In the genomic region with DNA sequence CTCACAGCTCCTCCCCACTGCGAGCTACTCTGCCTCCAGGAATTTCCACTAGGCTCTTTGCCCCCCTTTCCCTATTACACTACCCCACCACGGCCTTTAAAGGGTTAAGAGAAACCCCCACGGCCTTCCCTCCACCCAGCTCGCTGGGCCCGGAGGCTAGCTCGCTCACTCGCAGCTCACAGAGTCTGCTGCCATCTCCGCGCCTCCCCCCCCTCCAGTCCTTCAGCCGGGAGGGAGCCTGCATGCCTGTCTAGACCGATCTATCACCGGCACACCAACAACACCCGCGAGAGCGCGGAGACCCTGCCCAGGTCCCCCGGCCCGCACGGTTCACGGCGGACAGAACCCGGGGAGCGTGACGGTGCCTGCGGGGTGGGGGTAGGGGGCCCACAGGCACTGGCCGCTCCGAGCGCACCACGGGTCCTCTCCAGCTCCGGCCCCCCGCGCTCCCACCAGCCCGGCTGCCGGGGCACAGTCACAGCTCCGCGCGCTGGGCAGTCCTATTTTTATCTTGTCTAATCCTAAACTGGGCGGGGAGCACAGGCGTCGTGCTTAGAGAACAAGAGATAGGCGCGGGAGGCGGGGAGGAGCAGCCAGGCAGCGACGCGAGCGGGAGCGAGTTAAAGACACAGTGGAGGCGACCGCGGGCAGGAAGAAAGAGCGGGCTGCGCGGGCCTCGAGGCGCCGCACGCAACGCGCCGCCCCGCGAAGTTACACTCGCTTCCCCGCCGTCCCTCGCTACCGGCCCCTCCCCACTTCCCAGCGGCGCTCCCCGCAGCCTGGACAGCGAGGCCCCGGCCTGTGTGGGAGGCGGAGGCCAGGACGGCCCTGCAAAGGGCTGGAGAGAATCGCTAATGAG, we compare ENCODE assay signal across 8 cellular contexts. TPM values are rescaled to one million over a fixed set of nuclear protein-coding genes. Genes with fewer than 3 reads are reported as not detected.
DNase-seq lines count a peak whose midpoint lies in the region; ATAC-seq, FAIRE-seq and TF ChIP-seq lines count a peak whose summit lies in the region.

No MANE protein-coding gene starts in this region.

- H3K9me3 ChIP-seq in OCI-LY1 (ENCODE audit: low read length) (no peaks in the 10 kb centered on the region), keratinocyte (ENCODE audit: control insufficient read depth, low read depth, low read length) (no peaks in the 10 kb centered on the region)

- H2AFZ ChIP-seq in OCI-LY1 (ENCODE audit: low read length) (no peak overlapping the region), keratinocyte (ENCODE audit: control insufficient read depth, low read length) (no peak overlapping the region)

- H3K9me2 ChIP-seq in OCI-LY1 (ENCODE audit: low read depth, low read length) = no peaks in the 10 kb centered on the region

- dilution Hi-C loops in keratinocyte (cut with MboI; ENCODE audit: extremely low pct_ligation_motif_present, low sequenced_read_pairs) = no loop called here

- peaks cover 57% of the 10 kb centered on the region for H3K4me1 ChIP-seq in OCI-LY1 (ENCODE audit: insufficient read depth, low read length, severe bottlenecking)
- H3K4me1 ChIP-seq in keratinocyte (ENCODE audit: control insufficient read depth, extremely low read depth, insufficient read depth, low read length) = peaks cover 7% of the 10 kb centered on the region

- FAIRE-seq in keratinocyte (lab: Jason Lieb, UNC) = no peak

- peak overlapping the region; percentile 72 for H3K4me2 ChIP-seq in OCI-LY1 (ENCODE audit: low read length)
- peak overlapping the region; percentile 46 for H3K4me2 ChIP-seq in keratinocyte (ENCODE audit: control insufficient read depth, extremely low read depth, insufficient read depth, low read depth, low read length)

- no peak for TF ChIP-seq CTCF in GM06990 (IDR thresholded peaks at IDR 0.05; ENCODE audit: insufficient read depth, low read length, poor library complexity, severe bottlenecking)
- no peak for TF ChIP-seq CTCF in OCI-LY1 (IDR thresholded peaks at IDR 0.05; ENCODE audit: low read length)
- no peak for TF ChIP-seq CTCF in brain microvascular endothelial cell (IDR thresholded peaks at IDR 0.05; ENCODE audit: low read depth, low read length, missing control alignments)
- no peak for TF ChIP-seq CTCF in keratinocyte (optimal IDR thresholded peaks at IDR 0.05 in 1 of 3, IDR thresholded peaks at IDR 0.05 in 1 of 3, conservative IDR thresholded peaks at IDR 0.05 in 1 of 3; ENCODE audit: extremely low read depth in 1 of 3, insufficient read depth in 2 of 3, low read length in 3 of 3)

- H3K4me3 ChIP-seq in GM06990 (replicated peaks; ENCODE audit: low read depth, low read length) (peak overlapping the region; percentile 70), OCI-LY1 (ENCODE audit: low read depth, low read length, poor library complexity, severe bottlenecking) (peak overlapping the region; percentile 77), brain microvascular endothelial cell (ENCODE audit: low read depth, low read length) (peak overlapping the region; percentile 59), keratinocyte (ENCODE audit: control insufficient read depth in 2 of 3, extremely low read depth in 1 of 3, insufficient read depth in 2 of 3, low read depth in 1 of 3, low read length in 3 of 3) (peak overlapping the region; percentile 46 to 62 (median 53))

- in situ Hi-C loops in brain microvascular endothelial cell (cut with HindIII; ENCODE audit: low pct_ligation_motif_present, low sequenced_read_pairs) = no loop called here

- H3K36me3 ChIP-seq in GM06990 (ENCODE audit: control insufficient read depth, insufficient read depth, low read length) (no peaks in the 10 kb centered on the region), OCI-LY1 (ENCODE audit: insufficient read depth, low read length) (peaks cover 6% of the 10 kb centered on the region; the same call in 1 of the 2 replicates), brain microvascular endothelial cell (replicated peaks) (no peaks in the 10 kb centered on the region), keratinocyte (ENCODE audit: control insufficient read depth in 2 of 2, extremely low read depth in 1 of 2, insufficient read depth in 2 of 2, low read length in 2 of 2) (no peaks in the 10 kb centered on the region)

- H3K9me1 ChIP-seq in keratinocyte (ENCODE audit: control insufficient read depth, extremely low read depth, insufficient read depth, low read length) = no peaks in the 10 kb centered on the region

- H3K27me3 ChIP-seq in GM06990 (replicated peaks; ENCODE audit: control insufficient read depth, insufficient read depth, low read length) = no peaks in the 10 kb centered on the region
- H3K27me3 ChIP-seq in OCI-LY1 (ENCODE audit: insufficient read depth, low read length) = no peaks in the 10 kb centered on the region
- no peaks in the 10 kb centered on the region for H3K27me3 ChIP-seq in brain microvascular endothelial cell (replicated peaks)
- peaks cover 26% of the 10 kb centered on the region for H3K27me3 ChIP-seq in keratinocyte (ENCODE audit: control insufficient read depth, extremely low read depth, insufficient read depth, low read length)

- DNase-seq in GM06990 (ENCODE audit: extremely low read depth, insufficient read length) (no peak), brain microvascular endothelial cell (no peak), keratinocyte (ENCODE audit: low read depth, low spot score) (no peak)
- DNase-seq in stimulated activated CD4-positive, alpha-beta T cell treated with anti-CD3 and anti-CD28 coated beads, Interleukin-4, amount 100 ng/mL, for 24 hours = peak; percentile 22

- H4K20me1 ChIP-seq in OCI-LY1 (ENCODE audit: insufficient read depth, low read length) = no peaks in the 10 kb centered on the region
- no peaks in the 10 kb centered on the region for H4K20me1 ChIP-seq in keratinocyte (ENCODE audit: control insufficient read depth, extremely low read depth, insufficient read depth, low read length)

- H3K79me2 ChIP-seq in OCI-LY1 (ENCODE audit: insufficient read depth, low read length) (no peaks in the 10 kb centered on the region), keratinocyte (ENCODE audit: control insufficient read depth, insufficient read depth, low read length) (peaks cover 19% of the 10 kb centered on the region)

- no peaks in the 10 kb centered on the region for H3F3A ChIP-seq in OCI-LY1 (ENCODE audit: insufficient read depth, low read length)

- ATAC-seq in GM18511 (IDR thresholded peaks at IDR 0.05; ENCODE audit: unreplicated experiment) (no peak), HG02970 (IDR thresholded peaks at IDR 0.05; ENCODE audit: low FRiP score, unreplicated experiment) (no peak), GM21515 (IDR thresholded peaks at IDR 0.05; ENCODE audit: unreplicated experiment) (no peak)

- no peak overlapping the region; the same call in 1 of the 2 replicates for H3K9ac ChIP-seq in OCI-LY1 (ENCODE audit: low read length)
- peak overlapping the region; percentile 61 for H3K9ac ChIP-seq in keratinocyte (ENCODE audit: control insufficient read depth, extremely low read depth, insufficient read depth, low read length)

- H3K27ac ChIP-seq in OCI-LY1 (ENCODE audit: low read depth, low read length, poor library complexity, severe bottlenecking) = no peak overlapping the region
- H3K27ac ChIP-seq in brain microvascular endothelial cell = no peak overlapping the region
- no peak overlapping the region for H3K27ac ChIP-seq in keratinocyte (ENCODE audit: control insufficient read depth, insufficient read depth, low read length)

RNA-seq across cellular contexts. Expression of a gene that starts 3.5 kb away (rescaled TPM):
- 2.8 to 5.0 TPM (median 3.6 TPM) in 3 replicates for polyA plus RNA-seq in keratinocyte
- polyA plus RNA-seq in keratinocyte (2011; ENCODE audit: low read depth) = 8.0 TPM
- polyA plus RNA-seq in keratinocyte (2011; cell fraction: cytosol; rRNA removed) = 4.1 and 4.2 TPM in 2 replicates
- polyA plus RNA-seq in keratinocyte (2011; cell fraction: nucleus; rRNA removed) = 20.2 and 20.8 TPM in 2 replicates
- polyA plus RNA-seq in keratinocyte (2012; ENCODE audit: low replicate concordance) = 6.2 and 7.2 TPM in 2 replicates
- 2.5 to 11.9 TPM (median 7.5 TPM) in 3 replicates for polyA minus RNA-seq in keratinocyte
- polyA minus RNA-seq in keratinocyte (2011; cell fraction: cytosol; rRNA and poly(A)+ RNA removed) = 4.0 TPM
- 13.0 and 22.7 TPM in 2 replicates for polyA minus RNA-seq in keratinocyte (2011; cell fraction: nucleus; rRNA and poly(A)+ RNA removed)
